In the genomic region with DNA sequence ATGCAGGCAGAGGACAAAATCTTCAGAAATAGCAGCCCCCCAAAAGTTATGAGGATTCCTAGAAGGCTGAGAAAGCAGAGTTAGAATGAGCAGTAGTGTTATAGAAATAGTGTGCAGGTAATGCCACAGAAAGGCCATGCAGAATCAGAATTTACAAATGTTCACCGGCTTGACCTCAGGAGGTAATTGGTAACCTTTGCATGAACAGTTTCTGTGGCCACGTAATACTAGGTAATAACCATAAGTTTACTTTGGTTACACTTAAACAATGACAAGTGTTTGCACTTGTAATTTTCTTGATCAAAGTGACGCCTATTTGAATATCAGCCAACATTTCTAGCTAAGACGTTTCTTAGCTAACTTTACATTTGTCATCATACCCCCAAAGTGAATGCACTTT, we compare ENCODE assay signal across 17 cellular contexts.
"Had no signal": no experiment of that assay in that cellular context is flagged by ENCODE, and none has a peak within 500 bp of the region (broad histone marks: within the 10 kb centered on the region; RNA-seq: fewer than 3 reads in every experiment).

No MANE protein-coding gene starts in this region.

- DNase-seq: cortex of kidney; dorsolateral prefrontal cortex; effector CD8-positive, alpha-beta T cell; heart left ventricle; hippocampal formation; mucosa of descending colon; naive thymus-derived CD8-positive, alpha-beta T cell; psoas muscle; spleen; stimulated activated CD4-positive, alpha-beta T cell treated with anti-CD3 and anti-CD28 coated beads, Interleukin-15, amount 100 ng/mL, for 24 hours; stimulated activated CD4-positive, alpha-beta T cell treated with anti-CD3 and anti-CD28 coated beads, Interleukin-1b, Interleukin-23, amount 100 ng/mL, for 48 hours; stimulated activated CD4-positive, alpha-beta T cell treated with anti-CD3 and anti-CD28 coated beads, Interleukin-4, amount 100 ng/mL, for 24 hours; transverse colon had no signal

- ATAC-seq: esophagus mucosa; heart left ventricle; mucosa of descending colon; naive thymus-derived CD8-positive, alpha-beta T cell; psoas muscle; sciatic nerve; stimulated activated memory B cell treated with anti-CD40 and anti-IgM and Interleukin-4, amounts not matched to agents 10 μg/mL and 1 μg/mL and 100 μg/mL, for 72 hours had no signal

- H3K9me3 ChIP-seq: heart left ventricle, mucosa of descending colon, neutrophil, psoas muscle, spleen, transverse colon had no signal

- H3K27me3 ChIP-seq: neutrophil, spleen, transverse colon had no signal

- H3K4me3 ChIP-seq: dorsolateral prefrontal cortex, heart left ventricle, mucosa of descending colon, psoas muscle, spleen, transverse colon had no signal

- H3K4me1 ChIP-seq: heart left ventricle, psoas muscle, spleen, transverse colon had no signal

- H3K27ac ChIP-seq: dorsolateral prefrontal cortex, heart left ventricle, neutrophil, psoas muscle, spleen, transverse colon had no signal

- H3K36me3 ChIP-seq: heart left ventricle, neutrophil, spleen, transverse colon had no signal
